Comparison of ENCODE assay signal across 19 cellular contexts in the genomic region with DNA sequence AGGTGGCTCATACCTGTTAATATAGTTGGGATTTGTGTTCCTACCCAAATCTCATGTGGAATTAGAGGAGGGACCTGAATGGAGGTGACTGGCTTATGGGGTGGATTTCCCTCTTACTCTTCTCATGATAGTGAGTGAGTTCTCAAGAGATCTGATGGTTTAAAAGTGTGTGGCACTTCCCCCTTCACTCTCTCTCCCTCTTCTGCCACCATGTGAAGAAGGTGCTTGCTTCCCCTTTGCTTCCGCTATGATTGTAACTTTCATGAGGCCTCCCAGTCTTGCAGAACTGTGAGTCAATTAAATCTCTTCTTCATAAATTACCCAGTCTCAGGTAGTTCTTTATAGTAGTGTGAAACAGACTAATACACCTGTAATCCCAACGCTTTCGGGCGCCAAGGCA.
"Had no signal": no experiment of that assay in that cellular context is flagged by ENCODE, and none has a peak within 500 bp of the region (broad histone marks: within the 10 kb centered on the region; RNA-seq: fewer than 3 reads in every experiment).

No MANE protein-coding gene starts in this region.

- H3K4me3 Mint-ChIP-seq: effector memory CD8-positive, alpha-beta T cell; memory B cell; nephron; neural progenitor cell; stimulated activated memory B cell treated with anti-CD40 and anti-IgM and Interleukin-4, amounts not matched to agents 10 μg/mL and 1 μg/mL and 100 μg/mL, for 72 hours; stimulated activated naive CD8-positive, alpha-beta T cell treated with anti-CD3 and anti-CD28 coated beads, Interleukin-15, Interleukin-2, amounts not matched to agents 100 ng/mL and 50 ng/mL, for 24 hours had no signal

- H3K4me1 Mint-ChIP-seq: memory B cell; nephron; neural progenitor cell; stimulated activated memory B cell treated with anti-CD40 and anti-IgM and Interleukin-4, amounts not matched to agents 10 μg/mL and 1 μg/mL and 100 μg/mL, for 72 hours had no signal

- H3K9me3 Mint-ChIP-seq: effector memory CD8-positive, alpha-beta T cell; memory B cell; nephron; neural progenitor cell; stimulated activated memory B cell treated with anti-CD40 and anti-IgM and Interleukin-4, amounts not matched to agents 10 μg/mL and 1 μg/mL and 100 μg/mL, for 72 hours; stimulated activated naive CD8-positive, alpha-beta T cell treated with anti-CD3 and anti-CD28 coated beads, Interleukin-15, Interleukin-2, amounts not matched to agents 100 ng/mL and 50 ng/mL, for 24 hours had no signal

- H3K27me3 Mint-ChIP-seq: memory B cell; progenitor cell of endocrine pancreas; stimulated activated memory B cell treated with anti-CD40 and anti-IgM and Interleukin-4, amounts not matched to agents 10 μg/mL and 1 μg/mL and 100 μg/mL, for 72 hours; stimulated activated naive CD8-positive, alpha-beta T cell treated with anti-CD3 and anti-CD28 coated beads, Interleukin-15, Interleukin-2, amounts not matched to agents 100 ng/mL and 50 ng/mL, for 24 hours had no signal

- H3K27me3 ChIP-seq: esophagus squamous epithelium, neural progenitor cell, sigmoid colon, tibial nerve, upper lobe of left lung had no signal

- H3K27ac Mint-ChIP-seq: effector memory CD8-positive, alpha-beta T cell; memory B cell; nephron; neural progenitor cell; progenitor cell of endocrine pancreas; stimulated activated memory B cell treated with anti-CD40 and anti-IgM and Interleukin-4, amounts not matched to agents 10 μg/mL and 1 μg/mL and 100 μg/mL, for 72 hours; stimulated activated naive CD8-positive, alpha-beta T cell treated with anti-CD3 and anti-CD28 coated beads, Interleukin-15, Interleukin-2, amounts not matched to agents 100 ng/mL and 50 ng/mL, for 24 hours had no signal

- H3K36me3 Mint-ChIP-seq: memory B cell; neural progenitor cell; stimulated activated memory B cell treated with anti-CD40 and anti-IgM and Interleukin-4, amounts not matched to agents 10 μg/mL and 1 μg/mL and 100 μg/mL, for 72 hours had no signal

- ATAC-seq: effector memory CD8-positive, alpha-beta T cell; left lobe of liver; right cardiac atrium; stimulated activated memory B cell treated with anti-CD40 and anti-IgM and Interleukin-4, amounts not matched to agents 10 μg/mL and 1 μg/mL and 100 μg/mL, for 72 hours had no signal

- H3K36me3 ChIP-seq: esophagus squamous epithelium, neural progenitor cell, sigmoid colon, thoracic aorta, tibial nerve, upper lobe of left lung had no signal

- H3K4me1 ChIP-seq: esophagus squamous epithelium, neural progenitor cell, parathyroid adenoma, sigmoid colon, tibial nerve, upper lobe of left lung had no signal

- H3K4me3 ChIP-seq: esophagus squamous epithelium, lung, neural progenitor cell, sigmoid colon, thoracic aorta, tibial nerve, upper lobe of left lung had no signal

- H3K27ac ChIP-seq: esophagus squamous epithelium, neural progenitor cell, parathyroid adenoma, sigmoid colon, thoracic aorta, tibial nerve, upper lobe of left lung had no signal

- DNase-seq: cortex of kidney; effector memory CD8-positive, alpha-beta T cell; erythroblast; esophagus squamous epithelium; right cardiac atrium; sigmoid colon; stimulated activated CD4-positive, alpha-beta T cell treated with anti-CD3 and anti-CD28 coated beads, Interleukin-4, amount 100 ng/mL, for 4 hours; upper lobe of left lung had no signal

- H3K9me3 ChIP-seq: esophagus squamous epithelium, sigmoid colon, thoracic aorta, tibial nerve, upper lobe of left lung had no signal
